In the genomic region with DNA sequence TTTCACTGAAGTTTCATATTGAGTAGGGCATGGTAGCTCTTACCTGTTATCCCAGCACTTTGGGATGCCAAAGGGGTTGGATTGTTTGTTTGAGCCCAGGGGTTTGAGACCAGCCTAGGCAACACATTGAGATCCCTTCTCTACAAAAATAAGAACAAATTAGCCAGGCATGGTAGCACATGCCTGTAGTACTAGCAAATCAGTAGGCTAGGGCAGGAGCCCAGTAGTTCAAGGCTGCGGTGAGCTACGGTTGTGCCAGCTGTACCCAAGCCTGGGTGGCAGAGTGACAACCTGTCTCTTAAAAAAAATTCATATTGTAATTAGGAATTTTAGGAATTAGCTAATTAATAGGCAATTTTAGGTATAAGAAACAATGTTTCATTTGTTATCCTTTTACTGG, we compare ENCODE assay signal across 19 cellular contexts.
"Had no signal": no experiment of that assay in that cellular context is flagged by ENCODE, and none has a peak within 500 bp of the region (broad histone marks: within the 10 kb centered on the region; RNA-seq: fewer than 3 reads in every experiment).

No MANE protein-coding gene starts in this region.

- H3K4me1 Mint-ChIP-seq: mesothelial cell of epicardium had no signal

- H3K27ac ChIP-seq: coronary artery, gastrocnemius medialis, left lung, neutrophil, upper lobe of right lung had no signal

- DNase-seq: activated B cell treated with CpG ODN at 0.5 μM for 24 hours; activated CD4-positive, alpha-beta memory T cell treated with anti-CD3 and anti-CD28 coated beads for 36 hours; activated CD4-positive, alpha-beta T cell treated with anti-CD3 and anti-CD28 coated beads for 4 hours; activated gamma-delta T cell; activated T-cell treated with anti-CD3 and anti-CD28 coated beads, Interleukin-2, amount 50 U/mL, for 4 hours; amygdala; central memory CD4-positive, alpha-beta T cell; gastrocnemius medialis; head of caudate nucleus; left lung; sigmoid colon; stimulated activated CD4-positive, alpha-beta T cell treated with anti-CD3 and anti-CD28 coated beads, Interleukin-4, amount 100 ng/mL, for 24 hours; upper lobe of right lung had no signal

- H3K4me3 Mint-ChIP-seq: activated B cell treated with CpG ODN at 0.5 μM for 24 hours; activated CD4-positive, alpha-beta memory T cell treated with anti-CD3 and anti-CD28 coated beads for 36 hours; activated naive CD4-positive, alpha-beta T cell treated with anti-CD3 and anti-CD28 coated beads, Interleukin-2, amount 50 U/mL, for 24 hours; activated T-cell treated with anti-CD3 and anti-CD28 coated beads, Interleukin-2, amount 50 U/mL, for 4 hours; mesothelial cell of epicardium; natural killer cell treated with Interleukin-12 subunit alpha and Interleukin-12 subunit beta and Interleukin-15 and Interleukin-18, amount 100 ng/mL, for 72 hours; stimulated activated memory B cell treated with anti-CD40 and anti-IgM and Interleukin-4, amounts not matched to agents 10 μg/mL and 1 μg/mL and 100 μg/mL, for 72 hours had no signal

- H3K27ac Mint-ChIP-seq: mesothelial cell of epicardium had no signal

- H3K27me3 Mint-ChIP-seq: activated B cell treated with CpG ODN at 0.5 μM for 24 hours; activated CD4-positive, alpha-beta memory T cell treated with anti-CD3 and anti-CD28 coated beads for 36 hours; activated naive CD4-positive, alpha-beta T cell treated with anti-CD3 and anti-CD28 coated beads, Interleukin-2, amount 50 U/mL, for 24 hours; natural killer cell treated with Interleukin-12 subunit alpha and Interleukin-12 subunit beta and Interleukin-15 and Interleukin-18, amount 100 ng/mL, for 72 hours; stimulated activated memory B cell treated with anti-CD40 and anti-IgM and Interleukin-4, amounts not matched to agents 10 μg/mL and 1 μg/mL and 100 μg/mL, for 72 hours had no signal

- ATAC-seq: activated T-cell treated with anti-CD3 and anti-CD28 coated beads, Interleukin-2, amount 50 U/mL, for 4 hours; gastrocnemius medialis; left lung; natural killer cell treated with Interleukin-12 subunit alpha and Interleukin-12 subunit beta and Interleukin-15 and Interleukin-18, amount 100 ng/mL, for 72 hours; stimulated activated memory B cell treated with anti-CD40 and anti-IgM and Interleukin-4, amounts not matched to agents 10 μg/mL and 1 μg/mL and 100 μg/mL, for 72 hours; upper lobe of right lung had no signal

- H3K27me3 ChIP-seq: gastrocnemius medialis, left lung, neutrophil, sigmoid colon, upper lobe of right lung had no signal

- H3K9me3 Mint-ChIP-seq: activated B cell treated with CpG ODN at 0.5 μM for 24 hours; activated CD4-positive, alpha-beta memory T cell treated with anti-CD3 and anti-CD28 coated beads for 36 hours; activated naive CD4-positive, alpha-beta T cell treated with anti-CD3 and anti-CD28 coated beads, Interleukin-2, amount 50 U/mL, for 24 hours; activated T-cell treated with anti-CD3 and anti-CD28 coated beads, Interleukin-2, amount 50 U/mL, for 4 hours; mesothelial cell of epicardium; natural killer cell treated with Interleukin-12 subunit alpha and Interleukin-12 subunit beta and Interleukin-15 and Interleukin-18, amount 100 ng/mL, for 72 hours; stimulated activated memory B cell treated with anti-CD40 and anti-IgM and Interleukin-4, amounts not matched to agents 10 μg/mL and 1 μg/mL and 100 μg/mL, for 72 hours had no signal

- H3K9me3 ChIP-seq: gastrocnemius medialis, left lung, neutrophil, sigmoid colon, upper lobe of right lung had no signal
